17 cellular contexts compared by ENCODE assay signal in the genomic region with DNA sequence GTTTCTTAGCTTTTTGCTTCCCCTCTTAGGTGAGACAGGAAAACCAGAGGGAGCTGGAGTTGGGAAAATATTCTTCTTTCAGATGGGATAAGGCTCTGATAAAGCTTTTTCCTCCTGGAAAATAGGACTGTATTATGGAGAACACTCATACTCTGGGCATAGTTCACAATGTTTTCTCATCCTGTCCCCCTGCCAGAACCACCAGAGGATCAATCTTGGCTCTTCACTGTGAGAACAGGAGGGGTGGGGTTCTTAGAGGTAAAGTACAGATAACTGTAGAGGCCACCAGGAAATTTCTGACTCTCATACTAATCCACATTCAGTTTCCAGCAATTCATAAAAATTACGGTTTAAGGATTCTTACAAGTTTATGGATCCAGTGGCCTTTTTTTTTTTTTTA.
DNase-seq lines count a peak whose midpoint lies in the region; ATAC-seq and TF ChIP-seq lines count a peak whose summit lies in the region.
"Had no signal": no experiment of that assay in that cellular context is flagged by ENCODE, and none has a peak within 500 bp of the region (broad histone marks: within the 10 kb centered on the region; RNA-seq: fewer than 3 reads in every experiment).

No MANE protein-coding gene starts in this region.

- no peak overlapping the region for H2AK5ac ChIP-seq in neuronal stem cell (ENCODE audit: low read depth, low read length)

- H4K8ac ChIP-seq in neuronal stem cell (ENCODE audit: low read depth, low read length) = no peak overlapping the region

- no peak for TF ChIP-seq CTCF in smooth muscle cell (IDR thresholded peaks at IDR 0.05; ENCODE audit: borderline replicate concordance, insufficient read depth, poor library complexity, severe bottlenecking)

- H2BK12ac ChIP-seq in neuronal stem cell (ENCODE audit: low read length) = no peak overlapping the region

- H3K9ac ChIP-seq in neuronal stem cell (ENCODE audit: low read depth, low read length, poor library complexity) = no peak overlapping the region
- H3K9ac ChIP-seq in smooth muscle cell (ENCODE audit: low read depth) = no peak overlapping the region
- H3K9ac ChIP-seq: BLaER1 had no signal

- peak; percentile 90 for ATAC-seq in left lobe of liver
- ATAC-seq: GM23338, HCT116 had no signal

- H4K91ac ChIP-seq in neuronal stem cell (ENCODE audit: low read depth, low read length, poor library complexity) = no peak overlapping the region

- H3K27ac ChIP-seq in SJSA1 = peak overlapping the region; percentile 43
- no peak overlapping the region for H3K27ac ChIP-seq in neuronal stem cell (replicated peaks; ENCODE audit: low read length)
- H3K27ac ChIP-seq in smooth muscle cell (ENCODE audit: low read depth) = no peak overlapping the region
- H3K27ac ChIP-seq: BLaER1 had no signal

- no CpG with 5 or more reads among the region's 1 CpG for WGBS in neuronal stem cell (ENCODE audit: extremely low coverage in 2 of 2, insufficient read length in 2 of 2, insufficient replicate concordance in 1 of 2), 2 donors
- 69% methylated on average over 1 of the region's 1 CpG for WGBS in smooth muscle cell (ENCODE audit: low lambda C conversion rate)

- DNase-seq in SJSA1 (ENCODE audit: low read depth in 1 of 2, low spot score in 2 of 2) = no peak
- DNase-seq in left lobe of liver (ENCODE audit: low spot score) = peak; percentile 50
- DNase-seq in neuronal stem cell (ENCODE audit: low spot score) = no peak
- no peak for DNase-seq in inferior parietal cortex (ENCODE audit: extremely low spot score)
- DNase-seq in smooth muscle cell (lab: John Stamatoyannopoulos, UW; ENCODE audit: unreplicated experiment) = no peak
- no peak for DNase-seq in stimulated activated CD4-positive, alpha-beta T cell treated with anti-CD3 and anti-CD28 coated beads, Interleukin-2, amount 100 ng/mL, for 24 hours
- DNase-seq: 8988T; CD4-positive, alpha-beta memory T cell; DMS153; DMS79 treated with DMSO at 0.1 percent for 48 hours; GF-D8; H7; HFFc6 had no signal

- H3K9me3 ChIP-seq in SJSA1 (replicated peaks) (no peaks in the 10 kb centered on the region), neuronal stem cell (replicated peaks in 1 of 2; ENCODE audit: control insufficient read depth in 2 of 2, insufficient read depth in 1 of 2, low read depth in 1 of 2, low read length in 2 of 2) (no peaks in the 10 kb centered on the region), smooth muscle cell (replicated peaks; ENCODE audit: low read depth) (no peaks in the 10 kb centered on the region)
- H3K9me3 ChIP-seq: BLaER1 had no signal

- H3K4me3 ChIP-seq in GM08714 (ENCODE audit: low read length) (peak overlapping the region; percentile 62; the same call in 1 of the 2 replicates), SJSA1 (no peak overlapping the region), neuronal stem cell (ENCODE audit: low read length in 2 of 2) (no peak overlapping the region), smooth muscle cell (no peak overlapping the region)
- H3K4me3 ChIP-seq: BLaER1, GM23338 had no signal

- H2AFZ ChIP-seq in neuronal stem cell (ENCODE audit: low read length) (peak overlapping the region; percentile 43), smooth muscle cell (ENCODE audit: low read depth) (no peak overlapping the region)
- H2AFZ ChIP-seq: GM23338 had no signal

- H3K27me3 ChIP-seq in SJSA1 (replicated peaks) (no peaks in the 10 kb centered on the region), neuronal stem cell (ENCODE audit: control insufficient read depth in 3 of 3, insufficient read depth in 3 of 3, low read depth in 1 of 3, low read length in 3 of 3) (no peaks in the 10 kb centered on the region), smooth muscle cell (ENCODE audit: low read depth) (no peaks in the 10 kb centered on the region)
- H3K27me3 ChIP-seq: BLaER1 had no signal

- H2BK15ac ChIP-seq in neuronal stem cell (ENCODE audit: low read length) = no peak overlapping the region

- no peak overlapping the region for H3K23ac ChIP-seq in neuronal stem cell (ENCODE audit: low read depth, low read length, poor library complexity)

- no peak overlapping the region for H3K14ac ChIP-seq in neuronal stem cell (ENCODE audit: low read length)

- no peaks in the 10 kb centered on the region for H3F3A ChIP-seq in smooth muscle cell (ENCODE audit: low read depth)

- H2BK5ac ChIP-seq in neuronal stem cell (ENCODE audit: low read length) = no peak overlapping the region

- no peaks in the 10 kb centered on the region for H4K20me1 ChIP-seq in smooth muscle cell (ENCODE audit: low read depth)
- H4K20me1 ChIP-seq: BLaER1 had no signal

- no peaks in the 10 kb centered on the region for H3K79me1 ChIP-seq in neuronal stem cell (ENCODE audit: low read depth, low read length)

- H3K4me2 ChIP-seq in neuronal stem cell (ENCODE audit: insufficient read depth, low read length, poor library complexity, severe bottlenecking) = no peak overlapping the region
- no peak overlapping the region for H3K4me2 ChIP-seq in smooth muscle cell
- H3K4me2 ChIP-seq: BLaER1, GM23338 had no signal

- no peak overlapping the region for H3K18ac ChIP-seq in neuronal stem cell (ENCODE audit: low read length)

- H3K79me2 ChIP-seq in smooth muscle cell (ENCODE audit: low read depth) = no peaks in the 10 kb centered on the region

- no peak overlapping the region for H2BK120ac ChIP-seq in neuronal stem cell (ENCODE audit: low read depth, low read length)

- H3K4me1 ChIP-seq in SJSA1 (replicated peaks) (peaks cover 22% of the 10 kb centered on the region), neuronal stem cell (ENCODE audit: control insufficient read depth in 2 of 2, insufficient read depth in 1 of 2, low read depth in 1 of 2, low read length in 2 of 2) (peaks cover 0 to 4% of the 10 kb centered on the region in 2 donors), smooth muscle cell (ENCODE audit: low read depth) (no peaks in the 10 kb centered on the region)
- H3K4me1 ChIP-seq: BLaER1 had no signal

- no peak overlapping the region for H3K4ac ChIP-seq in neuronal stem cell (ENCODE audit: low read length)

- H3K36me3 ChIP-seq in SJSA1 (no peaks in the 10 kb centered on the region), neuronal stem cell (replicated peaks in 1 of 2; ENCODE audit: control insufficient read depth in 2 of 2, insufficient read depth in 2 of 2, low read length in 2 of 2) (no peaks in the 10 kb centered on the region), smooth muscle cell (ENCODE audit: low read depth) (no peaks in the 10 kb centered on the region)
- H3K36me3 ChIP-seq: BLaER1 had no signal
